1 cellular context compared by ENCODE assay signal in genomic region chr9:134637241-134637640, GRCh38.
TF ChIP-seq lines count a peak whose summit lies in the region.

No MANE protein-coding gene starts in this region.

TF ChIP-seq in A549, 52 proteins besides CTCF, POLR2A, EP300 and RAD21:
- TF ChIP-seq HOXB13 (CRISPR knock-in tag; IDR thresholded peaks at IDR 0.05; ENCODE audit: low read depth) (no peak), SMC3 (IDR thresholded peaks at IDR 0.05) (no peak), MAZ (IDR thresholded peaks at IDR 0.05; ENCODE audit: borderline replicate concordance, low read depth, low read length) (no peak), ELK1 (IDR thresholded peaks at IDR 0.05; ENCODE audit: low read depth, low read length) (no peak), EHF (CRISPR knock-in tag; IDR thresholded peaks at IDR 0.05) (no peak)
TF ChIP-seq in A549: peak in this region for 0.
